ENCODE assay signal across 16 cellular contexts in the genomic region with DNA sequence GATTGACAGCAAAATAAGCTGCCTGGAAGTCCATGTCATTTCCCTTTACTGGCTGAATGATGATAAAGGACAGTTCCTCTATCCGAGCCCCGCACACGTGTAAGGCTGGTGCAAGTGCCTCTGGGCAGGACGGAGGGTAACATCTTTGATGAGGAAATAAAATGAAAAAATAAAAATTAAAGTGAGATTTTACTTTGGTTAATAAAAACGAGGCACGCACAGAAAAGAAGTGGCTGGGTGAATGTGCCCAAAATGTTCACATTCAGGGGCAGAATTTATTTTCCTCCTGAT.
"Had no signal": no experiment of that assay in that cellular context is flagged by ENCODE, and none has a peak within 500 bp of the region (broad histone marks: within the 10 kb centered on the region; RNA-seq: fewer than 3 reads in every experiment).

No MANE protein-coding gene starts in this region.

- H3K4me3 ChIP-seq: pancreas, stomach, upper lobe of left lung, vagina had no signal

- H3K27ac ChIP-seq: foreskin keratinocyte, pancreas, upper lobe of left lung, vagina had no signal

- H3K4me1 ChIP-seq: pancreas had no signal

- ATAC-seq: left colon had no signal

- H3K9me3 ChIP-seq: pancreas, stomach, upper lobe of left lung, vagina had no signal

- H3K27me3 ChIP-seq: pancreas, upper lobe of left lung, vagina had no signal

- DNase-seq: effector CD4-positive, alpha-beta T cell; endodermal cell; erythroblast; head of caudate nucleus; hippocampal formation; left colon; naive B cell; occipital lobe; stimulated activated CD4-positive, alpha-beta T cell treated with anti-CD3 and anti-CD28 coated beads, Interleukin-12 subunit alpha, Interleukin-12 subunit beta, amount 100 ng/mL, for 4 hours; stimulated activated naive CD4-positive, alpha-beta T cell; stomach; substantia nigra had no signal

- H3K36me3 ChIP-seq: pancreas, stomach, upper lobe of left lung, vagina had no signal
